ENCODE assay signal across 1 cellular context in genomic region chr5:164375051-164375450, GRCh38.
TF ChIP-seq lines count a peak whose summit lies in the region.

No MANE protein-coding gene starts in this region.

TF ChIP-seq in K562, 482 proteins besides CTCF, POLR2A, EP300 and RAD21 (continued from another document):
- TF ChIP-seq, protein P1, sequence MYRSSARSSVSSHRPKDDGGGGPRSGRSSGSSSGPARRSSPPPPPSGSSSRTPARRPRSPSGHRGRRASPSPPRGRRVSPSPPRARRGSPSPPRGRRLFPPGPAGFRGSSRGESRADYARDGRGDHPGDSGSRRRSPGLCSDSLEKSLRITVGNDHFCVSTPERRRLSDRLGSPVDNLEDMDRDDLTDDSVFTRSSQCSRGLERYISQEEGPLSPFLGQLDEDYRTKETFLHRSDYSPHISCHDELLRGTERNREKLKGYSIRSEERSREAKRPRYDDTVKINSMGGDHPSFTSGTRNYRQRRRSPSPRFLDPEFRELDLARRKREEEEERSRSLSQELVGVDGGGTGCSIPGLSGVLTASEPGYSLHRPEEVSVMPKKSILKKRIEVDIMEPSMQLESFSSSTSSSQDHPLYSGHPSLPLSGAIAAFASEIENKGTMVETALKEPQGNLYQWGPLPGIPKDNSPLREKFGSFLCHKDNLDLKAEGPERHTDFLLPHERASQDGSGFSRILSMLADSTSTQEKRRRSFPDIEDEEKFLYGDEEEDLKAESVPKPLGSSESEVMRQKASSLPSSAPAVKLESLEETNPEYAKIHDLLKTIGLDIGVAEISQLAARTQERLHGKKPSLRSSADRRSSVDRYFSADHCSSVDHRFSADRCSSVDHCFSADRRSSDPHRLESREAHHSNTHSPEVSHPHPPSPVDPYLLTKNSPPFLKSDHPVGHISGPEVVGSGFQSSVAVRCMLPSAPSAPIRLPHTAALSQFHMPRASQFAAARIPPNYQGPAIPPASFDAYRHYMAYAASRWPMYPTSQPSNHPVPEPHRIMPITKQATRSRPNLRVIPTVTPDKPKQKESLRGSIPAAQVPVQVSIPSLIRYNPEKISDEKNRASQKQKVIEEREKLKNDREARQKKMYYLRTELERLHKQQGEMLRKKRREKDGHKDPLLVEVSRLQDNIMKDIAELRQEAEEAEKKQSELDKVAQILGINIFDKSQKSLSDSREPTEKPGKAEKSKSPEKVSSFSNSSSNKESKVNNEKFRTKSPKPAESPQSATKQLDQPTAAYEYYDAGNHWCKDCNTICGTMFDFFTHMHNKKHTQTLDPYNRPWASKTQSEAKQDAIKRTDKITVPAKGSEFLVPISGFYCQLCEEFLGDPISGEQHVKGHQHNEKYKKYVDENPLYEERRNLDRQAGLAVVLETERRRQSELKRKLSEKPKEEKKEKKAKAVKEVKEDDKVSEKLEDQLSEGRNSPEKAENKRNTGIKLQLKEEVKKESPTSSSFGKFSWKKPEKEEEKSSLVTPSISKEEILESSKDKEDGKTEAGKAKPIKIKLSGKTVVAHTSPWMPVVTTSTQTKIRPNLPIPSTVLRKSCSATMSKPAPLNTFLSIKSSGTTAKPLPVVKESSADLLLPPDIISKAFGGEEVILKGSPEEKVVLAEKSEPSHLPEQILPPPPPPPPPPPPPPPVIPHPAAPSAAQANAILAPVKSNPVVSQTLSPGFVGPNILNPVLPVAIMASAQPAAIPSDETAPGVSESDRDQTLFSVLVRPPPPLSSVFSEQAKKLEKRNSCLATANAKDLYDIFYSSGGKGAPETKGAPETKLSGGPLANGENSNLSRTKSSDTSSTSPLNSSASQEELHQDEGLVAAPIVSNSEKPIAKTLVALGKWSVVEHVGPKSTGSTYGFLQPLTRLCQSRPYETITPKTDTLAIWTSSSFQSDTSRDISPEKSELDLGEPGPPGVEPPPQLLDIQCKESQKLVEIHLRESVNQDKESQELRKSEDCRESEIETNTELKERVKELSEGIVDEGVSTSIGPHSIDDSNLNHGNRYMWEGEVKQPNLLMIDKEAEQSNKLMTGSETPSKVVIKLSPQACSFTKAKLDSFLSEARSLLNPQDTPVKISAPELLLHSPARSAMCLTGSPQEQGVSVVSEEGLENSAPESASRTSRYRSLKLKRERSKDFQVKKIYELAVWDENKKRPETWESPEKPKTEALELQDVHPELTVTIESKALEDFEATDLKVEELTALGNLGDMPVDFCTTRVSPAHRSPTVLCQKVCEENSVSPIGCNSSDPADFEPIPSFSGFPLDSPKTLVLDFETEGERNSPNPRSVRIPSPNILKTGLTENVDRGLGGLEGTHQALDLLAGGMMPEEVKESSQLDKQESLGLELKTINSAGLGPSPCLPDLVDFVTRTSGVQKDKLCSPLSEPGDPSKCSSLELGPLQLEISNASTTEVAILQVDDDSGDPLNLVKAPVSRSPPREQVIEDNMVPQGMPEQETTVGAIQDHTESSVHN (IDR thresholded peaks at IDR 0.05; ENCODE audit: borderline replicate concordance in 1 of 2, low read depth in 1 of 2) = no peak
- TF ChIP-seq, protein P2, sequence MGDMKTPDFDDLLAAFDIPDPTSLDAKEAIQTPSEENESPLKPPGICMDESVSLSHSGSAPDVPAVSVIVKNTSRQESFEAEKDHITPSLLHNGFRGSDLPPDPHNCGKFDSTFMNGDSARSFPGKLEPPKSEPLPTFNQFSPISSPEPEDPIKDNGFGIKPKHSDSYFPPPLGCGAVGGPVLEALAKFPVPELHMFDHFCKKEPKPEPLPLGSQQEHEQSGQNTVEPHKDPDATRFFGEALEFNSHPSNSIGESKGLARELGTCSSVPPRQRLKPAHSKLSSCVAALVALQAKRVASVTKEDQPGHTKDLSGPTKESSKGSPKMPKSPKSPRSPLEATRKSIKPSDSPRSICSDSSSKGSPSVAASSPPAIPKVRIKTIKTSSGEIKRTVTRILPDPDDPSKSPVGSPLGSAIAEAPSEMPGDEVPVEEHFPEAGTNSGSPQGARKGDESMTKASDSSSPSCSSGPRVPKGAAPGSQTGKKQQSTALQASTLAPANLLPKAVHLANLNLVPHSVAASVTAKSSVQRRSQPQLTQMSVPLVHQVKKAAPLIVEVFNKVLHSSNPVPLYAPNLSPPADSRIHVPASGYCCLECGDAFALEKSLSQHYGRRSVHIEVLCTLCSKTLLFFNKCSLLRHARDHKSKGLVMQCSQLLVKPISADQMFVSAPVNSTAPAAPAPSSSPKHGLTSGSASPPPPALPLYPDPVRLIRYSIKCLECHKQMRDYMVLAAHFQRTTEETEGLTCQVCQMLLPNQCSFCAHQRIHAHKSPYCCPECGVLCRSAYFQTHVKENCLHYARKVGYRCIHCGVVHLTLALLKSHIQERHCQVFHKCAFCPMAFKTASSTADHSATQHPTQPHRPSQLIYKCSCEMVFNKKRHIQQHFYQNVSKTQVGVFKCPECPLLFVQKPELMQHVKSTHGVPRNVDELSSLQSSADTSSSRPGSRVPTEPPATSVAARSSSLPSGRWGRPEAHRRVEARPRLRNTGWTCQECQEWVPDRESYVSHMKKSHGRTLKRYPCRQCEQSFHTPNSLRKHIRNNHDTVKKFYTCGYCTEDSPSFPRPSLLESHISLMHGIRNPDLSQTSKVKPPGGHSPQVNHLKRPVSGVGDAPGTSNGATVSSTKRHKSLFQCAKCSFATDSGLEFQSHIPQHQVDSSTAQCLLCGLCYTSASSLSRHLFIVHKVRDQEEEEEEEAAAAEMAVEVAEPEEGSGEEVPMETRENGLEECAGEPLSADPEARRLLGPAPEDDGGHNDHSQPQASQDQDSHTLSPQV (IDR thresholded peaks at IDR 0.05) = no peak
- TF ChIP-seq, protein P3, sequence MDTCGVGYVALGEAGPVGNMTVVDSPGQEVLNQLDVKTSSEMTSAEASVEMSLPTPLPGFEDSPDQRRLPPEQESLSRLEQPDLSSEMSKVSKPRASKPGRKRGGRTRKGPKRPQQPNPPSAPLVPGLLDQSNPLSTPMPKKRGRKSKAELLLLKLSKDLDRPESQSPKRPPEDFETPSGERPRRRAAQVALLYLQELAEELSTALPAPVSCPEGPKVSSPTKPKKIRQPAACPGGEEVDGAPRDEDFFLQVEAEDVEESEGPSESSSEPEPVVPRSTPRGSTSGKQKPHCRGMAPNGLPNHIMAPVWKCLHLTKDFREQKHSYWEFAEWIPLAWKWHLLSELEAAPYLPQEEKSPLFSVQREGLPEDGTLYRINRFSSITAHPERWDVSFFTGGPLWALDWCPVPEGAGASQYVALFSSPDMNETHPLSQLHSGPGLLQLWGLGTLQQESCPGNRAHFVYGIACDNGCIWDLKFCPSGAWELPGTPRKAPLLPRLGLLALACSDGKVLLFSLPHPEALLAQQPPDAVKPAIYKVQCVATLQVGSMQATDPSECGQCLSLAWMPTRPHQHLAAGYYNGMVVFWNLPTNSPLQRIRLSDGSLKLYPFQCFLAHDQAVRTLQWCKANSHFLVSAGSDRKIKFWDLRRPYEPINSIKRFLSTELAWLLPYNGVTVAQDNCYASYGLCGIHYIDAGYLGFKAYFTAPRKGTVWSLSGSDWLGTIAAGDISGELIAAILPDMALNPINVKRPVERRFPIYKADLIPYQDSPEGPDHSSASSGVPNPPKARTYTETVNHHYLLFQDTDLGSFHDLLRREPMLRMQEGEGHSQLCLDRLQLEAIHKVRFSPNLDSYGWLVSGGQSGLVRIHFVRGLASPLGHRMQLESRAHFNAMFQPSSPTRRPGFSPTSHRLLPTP (IDR thresholded peaks at IDR 0.05; ENCODE audit: borderline replicate concordance, extremely low read depth, insufficient read length) = no peak
- TF ChIP-seq RBM14 (IDR thresholded peaks at IDR 0.05; ENCODE audit: borderline replicate concordance, insufficient read depth, low read depth, low read length) (no peak), MTA1 (IDR thresholded peaks at IDR 0.05; ENCODE audit: borderline replicate concordance) (no peak), SMARCA5 (IDR thresholded peaks at IDR 0.05) (no peak)
